Comparison of ENCODE assay signal across 23 cellular contexts in genomic region chr2:58376592-58376991, GRCh38.
DNase-seq lines count a peak whose midpoint lies in the region; ATAC-seq and TF ChIP-seq lines count a peak whose summit lies in the region.
"Had no signal": no experiment of that assay in that cellular context is flagged by ENCODE, and none has a peak within 500 bp of the region (broad histone marks: within the 10 kb centered on the region; RNA-seq: fewer than 3 reads in every experiment).

No MANE protein-coding gene starts in this region.

- POLR2A ChIA-PET in activated CD8-positive, alpha-beta T cell treated with anti-CD3 and anti-CD28 coated beads for 36 hours (lab: Charles Lee), result no interaction called here
- POLR2A ChIA-PET in activated CD8-positive, alpha-beta T cell treated with anti-CD3 and anti-CD28 coated beads, Interleukin-2, amount 10 ng/mL, durations not matched to agents 7 days and 5 days (lab: Charles Lee), result no interaction called here
- POLR2A ChIA-PET in HCT116 (lab: Charles Lee), result no interaction called here

- H3K36me3 Mint-ChIP-seq in activated CD8-positive, alpha-beta T cell treated with anti-CD3 and anti-CD28 coated beads for 36 hours (ENCODE audit: low read depth), result no peaks in the 10 kb centered on the region
- H3K36me3 Mint-ChIP-seq in activated CD8-positive, alpha-beta T cell treated with anti-CD3 and anti-CD28 coated beads, Interleukin-2, amount 10 ng/mL, durations not matched to agents 7 days and 5 days (ENCODE audit: low read depth), result no peaks in the 10 kb centered on the region
- H3K36me3 Mint-ChIP-seq in stimulated activated effector memory CD8-positive, alpha-beta T cell treated with anti-CD3 and anti-CD28 coated beads, Interleukin-12 subunit alpha, Interleukin-12 subunit beta, amount 100 ng/mL, for 72 hours, result no peaks in the 10 kb centered on the region
- H3K36me3 Mint-ChIP-seq: CD4-positive, CD25-positive, alpha-beta regulatory T cell; mesothelial cell of epicardium had no signal

- H3K9ac ChIP-seq in HCT116 (ENCODE audit: low read length), result no peak overlapping the region

- intact Hi-C loops in activated CD8-positive, alpha-beta T cell treated with anti-CD3 and anti-CD28 coated beads for 36 hours (cut with micrococcal nuclease), result no loop called here
- intact Hi-C loops in HCT116 (cut with micrococcal nuclease) (no loop called here), upper lobe of right lung (cut with DNase I) (no loop called here)

- peak overlapping the region; percentile 12; the same call in 1 of the 2 replicates for H3K4me2 ChIP-seq in HCT116 (ENCODE audit: low read length)

- CTCF ChIA-PET in activated CD8-positive, alpha-beta T cell treated with anti-CD3 and anti-CD28 coated beads for 36 hours (lab: Charles Lee), result no interaction called here
- CTCF ChIA-PET in activated CD8-positive, alpha-beta T cell treated with anti-CD3 and anti-CD28 coated beads, Interleukin-2, amount 10 ng/mL, durations not matched to agents 7 days and 5 days (lab: Charles Lee), result no interaction called here
- CTCF ChIA-PET in HCT116 (lab: Charles Lee), result no interaction called here

- H2AFZ ChIP-seq in HCT116 (ENCODE audit: low read depth, low read length, poor library complexity, severe bottlenecking), result no peak overlapping the region

- no peaks in the 10 kb centered on the region for H3K9me2 ChIP-seq in HCT116 (ENCODE audit: insufficient read depth)

- no peak for TF ChIP-seq CTCF in activated CD8-positive, alpha-beta T cell treated with anti-CD3 and anti-CD28 coated beads for 36 hours (IDR thresholded peaks at IDR 0.05)
- TF ChIP-seq CTCF in HCT116 (IDR thresholded peaks at IDR 0.05 in 2 of 3, conservative IDR thresholded peaks at IDR 0.05 in 1 of 3; ENCODE audit: borderline replicate concordance in 1 of 3, insufficient read depth in 1 of 3, low read depth in 2 of 3, low read length in 2 of 3) (no peak), upper lobe of right lung (IDR thresholded peaks at IDR 0.05) (no peak)

- peak; percentile 27 for ATAC-seq in activated CD8-positive, alpha-beta T cell treated with anti-CD3 and anti-CD28 coated beads for 36 hours
- ATAC-seq in activated CD8-positive, alpha-beta T cell treated with anti-CD3 and anti-CD28 coated beads, Interleukin-2, amount 10 ng/mL, durations not matched to agents 7 days and 5 days, result no peak
- ATAC-seq in HCT116 (no peak; the same call in 1 of the 2 replicates), HG03045 (IDR thresholded peaks at IDR 0.05; ENCODE audit: unreplicated experiment) (no peak), upper lobe of right lung (no peak)
- peak; percentile 80 for ATAC-seq in stimulated activated effector memory CD8-positive, alpha-beta T cell treated with anti-CD3 and anti-CD28 coated beads, Interleukin-12 subunit alpha, Interleukin-12 subunit beta, amount 100 ng/mL, for 72 hours
- ATAC-seq: activated naive CD8-positive, alpha-beta T cell treated with anti-CD3 and anti-CD28 coated beads, Interleukin-2, amount 50 U/mL, for 24 hours; gastroesophageal sphincter had no signal

- H3K27me3 ChIP-seq in HCT116 (ENCODE audit: insufficient read depth, low read length) (no peaks in the 10 kb centered on the region), upper lobe of right lung (no peaks in the 10 kb centered on the region)
- H3K27me3 ChIP-seq: gastroesophageal sphincter, sigmoid colon, vagina had no signal

- DNase-seq in activated CD8-positive, alpha-beta T cell treated with anti-CD3 and anti-CD28 coated beads for 36 hours, result no peak
- no peak for DNase-seq in activated CD8-positive, alpha-beta T cell treated with anti-CD3 and anti-CD28 coated beads, Interleukin-2, amount 10 ng/mL, durations not matched to agents 7 days and 5 days
- DNase-seq in HCT116 (ENCODE audit: low read depth, low spot score), result peak; percentile 28
- peak; percentile 41 for DNase-seq in LHCN-M2 (ENCODE audit: low read depth)
- DNase-seq in stimulated activated effector memory CD8-positive, alpha-beta T cell treated with anti-CD3 and anti-CD28 coated beads, Interleukin-12 subunit alpha, Interleukin-12 subunit beta, amount 100 ng/mL, for 72 hours (ENCODE audit: low spot score in 2 of 2), result no peak
- DNase-seq in upper lobe of right lung, result no peak
- DNase-seq in DMS 273 treated with DMSO at 0.1 percent for 48 hours (lab: John Stamatoyannopoulos, UW), result no peak
- DNase-seq: activated CD4-positive, CD25-positive, alpha-beta regulatory T cell treated with anti-CD3 and anti-CD28 coated beads, Interleukin-2, amount 50 U/mL, for 72 hours; activated naive CD8-positive, alpha-beta T cell treated with anti-CD3 and anti-CD28 coated beads, Interleukin-2, amount 50 U/mL, for 24 hours; CD4-positive, CD25-positive, alpha-beta regulatory T cell; endodermal cell; KG1; NCI-H1694 treated with DMSO at 0.1 percent for 48 hours; NCI-H526 treated with DMSO at 0.1 percent for 48 hours; nucleus accumbens; sigmoid colon; stimulated activated naive CD4-positive, alpha-beta T cell had no signal

- H3K79me2 ChIP-seq in HCT116 (ENCODE audit: insufficient read depth, low read length), result no peaks in the 10 kb centered on the region

- no peaks in the 10 kb centered on the region for H3K9me3 Mint-ChIP-seq in activated CD8-positive, alpha-beta T cell treated with anti-CD3 and anti-CD28 coated beads for 36 hours
- no peaks in the 10 kb centered on the region for H3K9me3 Mint-ChIP-seq in activated CD8-positive, alpha-beta T cell treated with anti-CD3 and anti-CD28 coated beads, Interleukin-2, amount 10 ng/mL, durations not matched to agents 7 days and 5 days (ENCODE audit: insufficient read depth)
- peaks cover 4% of the 10 kb centered on the region for H3K9me3 Mint-ChIP-seq in stimulated activated effector memory CD8-positive, alpha-beta T cell treated with anti-CD3 and anti-CD28 coated beads, Interleukin-12 subunit alpha, Interleukin-12 subunit beta, amount 100 ng/mL, for 72 hours
- H3K9me3 Mint-ChIP-seq: activated naive CD8-positive, alpha-beta T cell treated with anti-CD3 and anti-CD28 coated beads, Interleukin-2, amount 50 U/mL, for 24 hours; central memory CD8-positive, alpha-beta T cell; T-helper 1 cell treated with Interleukin-12 subunit alpha and Interleukin-12 subunit beta and Interleukin-4 antibody, amounts not matched to agents 30 μg/mL and 1 μg/mL, for 36 hours had no signal

- H3K27ac ChIP-seq in HCT116 (ENCODE audit: low read depth, low read length), result no peak overlapping the region
- no peak overlapping the region for H3K27ac ChIP-seq in upper lobe of right lung
- H3K27ac ChIP-seq: gastroesophageal sphincter, sigmoid colon, vagina had no signal

- no TSS peak for BruUV-seq in HCT116 (replicated peaks; lab: Mats Ljungman, UMichigan)

- H3K9me3 ChIP-seq in HCT116 (ENCODE audit: control insufficient read depth in 1 of 2, insufficient read depth in 1 of 2, low read depth in 1 of 2, low read length in 2 of 2), result no peaks in the 10 kb centered on the region
- H3K9me3 ChIP-seq in upper lobe of right lung, result no peaks in the 10 kb centered on the region
- H3K9me3 ChIP-seq: gastroesophageal sphincter, sigmoid colon, vagina had no signal

- H3K4me3 ChIP-seq in HCT116 (replicated peaks in 1 of 2; ENCODE audit: low read depth in 1 of 2, low read length in 2 of 2) (no peak overlapping the region), upper lobe of right lung (no peak overlapping the region)
- H3K4me3 ChIP-seq: gastroesophageal sphincter, sigmoid colon, vagina had no signal

- no peak for TF ChIP-seq POLR2A in HCT116 (IDR thresholded peaks at IDR 0.05; ENCODE audit: borderline replicate concordance, extremely low read depth, insufficient read depth, insufficient read length)

- no peak for TF ChIP-seq RAD21 in HCT116 (IDR thresholded peaks at IDR 0.05; ENCODE audit: low read depth)

- H3K4me1 ChIP-seq in HCT116 (ENCODE audit: control insufficient read depth in 1 of 2, insufficient read depth in 2 of 2, low read length in 2 of 2) (peaks cover 0 to 8% of the 10 kb centered on the region in 2 experiments; a peak in 2 of 4 replicates), upper lobe of right lung (no peaks in the 10 kb centered on the region)
- H3K4me1 ChIP-seq: gastroesophageal sphincter, sigmoid colon, vagina had no signal

- H3K27ac Mint-ChIP-seq in activated CD8-positive, alpha-beta T cell treated with anti-CD3 and anti-CD28 coated beads for 36 hours, result no peak overlapping the region
- H3K27ac Mint-ChIP-seq in activated CD8-positive, alpha-beta T cell treated with anti-CD3 and anti-CD28 coated beads, Interleukin-2, amount 10 ng/mL, durations not matched to agents 7 days and 5 days, result no peak overlapping the region
- H3K27ac Mint-ChIP-seq in stimulated activated effector memory CD8-positive, alpha-beta T cell treated with anti-CD3 and anti-CD28 coated beads, Interleukin-12 subunit alpha, Interleukin-12 subunit beta, amount 100 ng/mL, for 72 hours, result no peak overlapping the region
- H3K27ac Mint-ChIP-seq: activated naive CD8-positive, alpha-beta T cell treated with anti-CD3 and anti-CD28 coated beads, Interleukin-2, amount 50 U/mL, for 24 hours; CD4-positive, CD25-positive, alpha-beta regulatory T cell; endodermal cell; mesothelial cell of epicardium; T-helper 1 cell treated with Interleukin-12 subunit alpha and Interleukin-12 subunit beta and Interleukin-4 antibody, amounts not matched to agents 30 μg/mL and 1 μg/mL, for 36 hours had no signal

- peaks cover 10% of the 10 kb centered on the region for H3K4me1 Mint-ChIP-seq in activated CD8-positive, alpha-beta T cell treated with anti-CD3 and anti-CD28 coated beads for 36 hours (ENCODE audit: low read depth)
- no peaks in the 10 kb centered on the region for H3K4me1 Mint-ChIP-seq in activated CD8-positive, alpha-beta T cell treated with anti-CD3 and anti-CD28 coated beads, Interleukin-2, amount 10 ng/mL, durations not matched to agents 7 days and 5 days (ENCODE audit: low read depth)
- H3K4me1 Mint-ChIP-seq in stimulated activated effector memory CD8-positive, alpha-beta T cell treated with anti-CD3 and anti-CD28 coated beads, Interleukin-12 subunit alpha, Interleukin-12 subunit beta, amount 100 ng/mL, for 72 hours, result peaks cover 8% of the 10 kb centered on the region
- H3K4me1 Mint-ChIP-seq: CD4-positive, CD25-positive, alpha-beta regulatory T cell; central memory CD8-positive, alpha-beta T cell; mesothelial cell of epicardium had no signal

- no peaks in the 10 kb centered on the region for H3K27me3 Mint-ChIP-seq in activated CD8-positive, alpha-beta T cell treated with anti-CD3 and anti-CD28 coated beads for 36 hours
- H3K27me3 Mint-ChIP-seq in activated CD8-positive, alpha-beta T cell treated with anti-CD3 and anti-CD28 coated beads, Interleukin-2, amount 10 ng/mL, durations not matched to agents 7 days and 5 days (ENCODE audit: low read depth), result no peaks in the 10 kb centered on the region
- H3K27me3 Mint-ChIP-seq: activated naive CD8-positive, alpha-beta T cell treated with anti-CD3 and anti-CD28 coated beads, Interleukin-2, amount 50 U/mL, for 24 hours; central memory CD8-positive, alpha-beta T cell had no signal

- H3K36me3 ChIP-seq in HCT116 (ENCODE audit: control insufficient read depth in 1 of 2, insufficient read depth in 2 of 2, low read length in 2 of 2) (no peaks in the 10 kb centered on the region), upper lobe of right lung (no peaks in the 10 kb centered on the region)
- H3K36me3 ChIP-seq: gastroesophageal sphincter, sigmoid colon, vagina had no signal

- H3K4me3 Mint-ChIP-seq in activated CD8-positive, alpha-beta T cell treated with anti-CD3 and anti-CD28 coated beads for 36 hours, result no peak overlapping the region
- H3K4me3 Mint-ChIP-seq in activated CD8-positive, alpha-beta T cell treated with anti-CD3 and anti-CD28 coated beads, Interleukin-2, amount 10 ng/mL, durations not matched to agents 7 days and 5 days, result no peak overlapping the region
- no peak overlapping the region for H3K4me3 Mint-ChIP-seq in stimulated activated effector memory CD8-positive, alpha-beta T cell treated with anti-CD3 and anti-CD28 coated beads, Interleukin-12 subunit alpha, Interleukin-12 subunit beta, amount 100 ng/mL, for 72 hours
- H3K4me3 Mint-ChIP-seq: activated naive CD8-positive, alpha-beta T cell treated with anti-CD3 and anti-CD28 coated beads, Interleukin-2, amount 50 U/mL, for 24 hours; CD4-positive, CD25-positive, alpha-beta regulatory T cell; central memory CD8-positive, alpha-beta T cell; endodermal cell; mesothelial cell of epicardium; T-helper 1 cell treated with Interleukin-12 subunit alpha and Interleukin-12 subunit beta and Interleukin-4 antibody, amounts not matched to agents 30 μg/mL and 1 μg/mL, for 36 hours had no signal

- H4K20me1 ChIP-seq in HCT116 (ENCODE audit: insufficient read depth), result no peaks in the 10 kb centered on the region

- RAD21 ChIA-PET in HCT116 (lab: Charles Lee; ENCODE audit: low non-redundant PET in 1 of 2, low total read pairs in 2 of 2, uncharacterized antibody in 2 of 2, unreplicated experiment in 2 of 2), result no interaction called here

Comparison
In these comparisons a context has a peak if more than half of its experiments do, and no peak if none do; other contexts are left out.
1. ATAC-seq: peak in activated CD8-positive, alpha-beta T cell treated with anti-CD3 and anti-CD28 coated beads for 36 hours (single experiment) and stimulated activated effector memory CD8-positive, alpha-beta T cell treated with anti-CD3 and anti-CD28 coated beads, Interleukin-12 subunit alpha, Interleukin-12 subunit beta, amount 100 ng/mL, for 72 hours (single experiment); none in activated CD8-positive, alpha-beta T cell treated with anti-CD3 and anti-CD28 coated beads, Interleukin-2, amount 10 ng/mL, durations not matched to agents 7 days and 5 days (single experiment), HCT116 (single experiment), HG03045 (single experiment) and upper lobe of right lung (single experiment).
2. DNase-seq: peak in HCT116 (single experiment) and LHCN-M2 (single experiment); none in activated CD8-positive, alpha-beta T cell treated with anti-CD3 and anti-CD28 coated beads for 36 hours (single experiment), activated CD8-positive, alpha-beta T cell treated with anti-CD3 and anti-CD28 coated beads, Interleukin-2, amount 10 ng/mL, durations not matched to agents 7 days and 5 days (single experiment), stimulated activated effector memory CD8-positive, alpha-beta T cell treated with anti-CD3 and anti-CD28 coated beads, Interleukin-12 subunit alpha, Interleukin-12 subunit beta, amount 100 ng/mL, for 72 hours (0 of 2), upper lobe of right lung (single experiment) and DMS 273 treated with DMSO at 0.1 percent for 48 hours (single experiment).